8 cellular contexts compared by ENCODE assay signal in the genomic region with DNA sequence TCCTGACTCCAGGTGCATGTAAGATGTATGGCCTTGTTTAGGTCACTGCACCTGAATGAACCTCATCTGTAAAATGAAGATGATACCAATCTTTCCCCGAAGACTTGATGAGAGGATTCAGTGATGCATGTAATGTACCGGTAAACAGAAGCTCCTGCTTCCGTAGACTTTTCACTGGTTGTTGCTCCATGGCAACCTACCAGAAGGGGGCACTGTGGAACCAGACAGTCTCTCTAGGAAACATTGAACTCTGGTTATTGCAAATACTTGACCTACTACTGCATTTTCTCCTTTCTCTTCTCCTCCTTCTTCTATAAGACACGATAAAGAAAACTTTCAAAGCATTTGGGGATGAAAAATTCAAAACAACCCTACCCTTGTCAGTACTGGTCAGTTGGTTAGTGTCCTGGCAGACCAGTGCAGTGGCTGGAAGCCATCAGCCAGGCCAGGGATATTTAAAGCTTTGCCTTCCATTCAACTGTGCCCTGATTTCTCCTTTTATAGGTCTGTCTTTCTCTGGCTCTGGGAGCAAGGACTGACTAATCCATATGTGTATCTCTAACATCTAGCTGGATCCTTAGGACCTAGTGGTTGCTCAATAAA.
DNase-seq lines count a peak whose midpoint lies in the region; ATAC-seq and TF ChIP-seq lines count a peak whose summit lies in the region.

No MANE protein-coding gene starts in this region.

- TF ChIP-seq EP300 in upper lobe of left lung (IDR thresholded peaks at IDR 0.05), result no peak

- peak in 5 of 6 experiments; percentile 32 to 42 (median 39) for TF ChIP-seq CTCF in upper lobe of left lung (IDR thresholded peaks at IDR 0.05)

- H3K36me3 ChIP-seq in upper lobe of left lung, result no peaks in the 10 kb centered on the region

- H3K9me3 ChIP-seq in upper lobe of left lung, result no peaks in the 10 kb centered on the region

- no peaks in the 10 kb centered on the region for H3K4me1 ChIP-seq in upper lobe of left lung

- no peak for TF ChIP-seq POLR2A in upper lobe of left lung (IDR thresholded peaks at IDR 0.05)

- no peaks in the 10 kb centered on the region for H3K27me3 ChIP-seq in upper lobe of left lung

- DNase-seq in SHP77 (lab: John Stamatoyannopoulos, UW) (peak; percentile 3 to 16), SHP77 treated with DMSO at 0.1 percent for 48 hours (lab: John Stamatoyannopoulos, UW) (no peak), HT-29 (ENCODE audit: low spot score) (peak; percentile 56), SW480 (ENCODE audit: low spot score) (peak; percentile 32), hepatic stellate cell (ENCODE audit: low spot score) (peak; percentile 17), upper lobe of left lung (no peak), NCI-H2029 treated with DMSO at 0.1 percent for 48 hours (lab: John Stamatoyannopoulos, UW) (no peak)

- H3K4me3 ChIP-seq in upper lobe of left lung, result no peak overlapping the region

- 31 to 42% methylated on average over 4 of the region's 4 CpGs for WGBS in upper lobe of left lung, 2 donors

- H3K27ac ChIP-seq in upper lobe of left lung, result no peak overlapping the region

- no peak for ATAC-seq in upper lobe of left lung (ENCODE audit: low FRiP score in 2 of 2)
- no peak for ATAC-seq in GM19455 (IDR thresholded peaks at IDR 0.05; ENCODE audit: unreplicated experiment)

Comparison
In these comparisons a context has a peak if more than half of its experiments do, and no peak if none do; other contexts are left out.
1. DNase-seq: peak in SHP77 (2 of 2), HT-29 (single experiment), SW480 (single experiment) and hepatic stellate cell (single experiment); none in SHP77 treated with DMSO at 0.1 percent for 48 hours (single experiment), upper lobe of left lung (0 of 2) and NCI-H2029 treated with DMSO at 0.1 percent for 48 hours (single experiment).